1 cellular context compared by ENCODE assay signal in genomic region chr2:223995569-223995968, GRCh38.
A peak's percentile ranks its signal among the peaks of the same experiment; 100 is the strongest.
TF ChIP-seq lines count a peak whose summit lies in the region.

No MANE protein-coding gene starts in this region.

TF ChIP-seq in K562, 482 proteins besides CTCF, POLR2A, EP300 and RAD21 (continued from another document):
- TF ChIP-seq ARID4B (CRISPR knock-in tag; IDR thresholded peaks at IDR 0.05) (no peak), JUN (IDR thresholded peaks at IDR 0.05; ENCODE audit: borderline replicate concordance, low read depth, low read length) (peak; percentile 92), JUN (CRISPR knock-in tag; IDR thresholded peaks at IDR 0.05; ENCODE audit: borderline replicate concordance) (no peak), TRIM28 (IDR thresholded peaks at IDR 0.05) (peak; percentile 70; the same call in 1 of the 2 replicates), RBM25 (IDR thresholded peaks at IDR 0.05; ENCODE audit: low read depth, low read length, severe bottlenecking) (peak; percentile 82), PBX2 (CRISPR knock-in tag; IDR thresholded peaks at IDR 0.05; ENCODE audit: low read depth) (no peak), PBX2 (tag; conservative IDR thresholded peaks at IDR 0.05; ENCODE audit: low read depth) (0 out of 2 replicates have a peak, but pooled peaks have one; percentile 11), MAZ (CRISPR knock-in tag; conservative IDR thresholded peaks at IDR 0.05 in 1 of 2, IDR thresholded peaks at IDR 0.05 in 1 of 2) (0 out of 4 replicates have a peak, but pooled peaks of 1 of the 2 experiments have one; percentile 24), RFX1 (IDR thresholded peaks at IDR 0.05) (peak; percentile 52), PPARD (CRISPR knock-in tag; IDR thresholded peaks at IDR 0.05) (no peak), FOXJ3 (CRISPR knock-in tag; IDR thresholded peaks at IDR 0.05) (peak; percentile 20; the same call in 1 of the 2 replicates), ATF7 (IDR thresholded peaks at IDR 0.05) (peak; percentile 90), MYC (IDR thresholded peaks at IDR 0.05; ENCODE audit: low read depth, low read length) (peak; percentile 58), MYC (CRISPR knock-in tag; IDR thresholded peaks at IDR 0.05; ENCODE audit: borderline replicate concordance, low read depth) (no peak), AFF1 (IDR thresholded peaks at IDR 0.05; ENCODE audit: low read depth in 1 of 2, partially characterized antibody in 2 of 2) (peak in 1 of 2 experiments; percentile 48), ZFP36 (IDR thresholded peaks at IDR 0.05; ENCODE audit: low read depth, low read length, partially characterized antibody) (peak; percentile 92), SMARCA4 (IDR thresholded peaks at IDR 0.05) (peak; percentile 51; the same call in 1 of the 2 replicates), ARID1B (IDR thresholded peaks at IDR 0.05) (peak; percentile 28; the same call in 1 of the 2 replicates), NR3C1 (CRISPR knock-in tag; IDR thresholded peaks at IDR 0.05) (no peak), FOXJ2 (tag; IDR thresholded peaks at IDR 0.05) (peak; percentile 89), POLR2H (tag; IDR thresholded peaks at IDR 0.05; ENCODE audit: low read depth) (peak; percentile 55), FOXM1 (IDR thresholded peaks at IDR 0.05; ENCODE audit: low read depth) (peak; percentile 17; the same call in 1 of the 2 replicates), FOXM1 (CRISPR knock-in tag; IDR thresholded peaks at IDR 0.05; ENCODE audit: low read depth) (no peak), ATF4 (CRISPR knock-in tag; IDR thresholded peaks at IDR 0.05) (peak; percentile 95), CBX3 (IDR thresholded peaks at IDR 0.05; ENCODE audit: borderline replicate concordance in 1 of 2, low read length in 2 of 2) (peak in 1 of 2 experiments; percentile 51; a peak in 1 of 3 replicates), ZNF740 (CRISPR knock-in tag; IDR thresholded peaks at IDR 0.05) (no peak), ZNF740 (tag; IDR thresholded peaks at IDR 0.05) (no peak)
